ENCODE assay signal across 11 cellular contexts in genomic region chr11:118214210-118214914, GRCh38. TPM values are rescaled to one million over a fixed set of nuclear protein-coding genes. Genes with fewer than 3 reads are reported as not detected.
DNase-seq lines count a peak whose midpoint lies in the region; ATAC-seq, FAIRE-seq and TF ChIP-seq lines count a peak whose summit lies in the region.
"Had no signal": no experiment of that assay in that cellular context is flagged by ENCODE, and none has a peak within 500 bp of the region (broad histone marks: within the 10 kb centered on the region; RNA-seq: fewer than 3 reads in every experiment).

No MANE protein-coding gene starts in this region.

- FAIRE-seq in H54 (lab: Jason Lieb, UNC): no peak

- no peak overlapping the region for H2AFZ ChIP-seq in PC-9

- H3K4me3 Mint-ChIP-seq in activated T-cell treated with anti-CD3 and anti-CD28 coated beads, Interleukin-2, amount 50 U/mL, for 24 hours: peak overlapping the region; percentile 85
- H3K4me3 Mint-ChIP-seq in stimulated activated naive CD8-positive, alpha-beta T cell treated with anti-CD3 and anti-CD28 coated beads, Interleukin-15, amount 100 ng/mL, for 72 hours: peak overlapping the region; percentile 92 to 98
- H3K4me3 Mint-ChIP-seq: natural killer cell had no signal

- H3K9me3 Mint-ChIP-seq in activated T-cell treated with anti-CD3 and anti-CD28 coated beads, Interleukin-2, amount 50 U/mL, for 24 hours: no peaks in the 10 kb centered on the region
- no peaks in the 10 kb centered on the region for H3K9me3 Mint-ChIP-seq in stimulated activated naive CD8-positive, alpha-beta T cell treated with anti-CD3 and anti-CD28 coated beads, Interleukin-15, amount 100 ng/mL, for 72 hours
- H3K9me3 Mint-ChIP-seq: natural killer cell had no signal

- no TSS peak for BruUV-seq in PC-9 (replicated peaks; lab: Mats Ljungman, UMichigan)

- H3K4me1 Mint-ChIP-seq in activated T-cell treated with anti-CD3 and anti-CD28 coated beads, Interleukin-2, amount 50 U/mL, for 24 hours (ENCODE audit: low read depth): peaks cover 95% of the 10 kb centered on the region
- H3K4me1 Mint-ChIP-seq in stimulated activated naive CD8-positive, alpha-beta T cell treated with anti-CD3 and anti-CD28 coated beads, Interleukin-15, amount 100 ng/mL, for 72 hours: peaks cover 98% of the 10 kb centered on the region

- H3K36me3 ChIP-seq in PC-9 (ENCODE audit: low read depth): no peaks in the 10 kb centered on the region

- peak overlapping the region; percentile 22; the same call in 1 of the 2 replicates for H3K4me2 ChIP-seq in PC-9

- ATAC-seq in stimulated activated naive CD8-positive, alpha-beta T cell treated with anti-CD3 and anti-CD28 coated beads, Interleukin-15, amount 100 ng/mL, for 72 hours: no peak
- ATAC-seq in HG03108 (IDR thresholded peaks at IDR 0.05; ENCODE audit: unreplicated experiment): no peak

- H3K9me2 ChIP-seq in PC-9 (ENCODE audit: insufficient read depth): no peaks in the 10 kb centered on the region

- H3K27me3 ChIP-seq in PC-9 (ENCODE audit: insufficient read depth, low read depth): no peaks in the 10 kb centered on the region

- no peaks in the 10 kb centered on the region for H3K9me3 ChIP-seq in PC-9 (ENCODE audit: insufficient read depth, low read depth)

- intact Hi-C loops in PC-9 (cut with micrococcal nuclease; ENCODE audit: unreplicated experiment): no loop called here

- no peak for TF ChIP-seq CTCF in PC-9 (conservative IDR thresholded peaks at IDR 0.05)

- no peaks in the 10 kb centered on the region for H3K27me3 Mint-ChIP-seq in activated T-cell treated with anti-CD3 and anti-CD28 coated beads, Interleukin-2, amount 50 U/mL, for 24 hours
- H3K27me3 Mint-ChIP-seq in stimulated activated naive CD8-positive, alpha-beta T cell treated with anti-CD3 and anti-CD28 coated beads, Interleukin-15, amount 100 ng/mL, for 72 hours: no peaks in the 10 kb centered on the region

- H4K20me1 ChIP-seq in PC-9 (ENCODE audit: insufficient read depth): no peaks in the 10 kb centered on the region

- CTCF ChIA-PET in PC-9 (lab: Charles Lee): interaction anchor here (0.6 kb wide), 1 partner anchor 45 kb away, joined by 4 read pairs; no protein-coding TSS in a partner anchor

- no peak overlapping the region for H3K27ac ChIP-seq in PC-9

- H3K36me3 Mint-ChIP-seq in activated T-cell treated with anti-CD3 and anti-CD28 coated beads, Interleukin-2, amount 50 U/mL, for 24 hours (ENCODE audit: low read depth): peaks cover 82% of the 10 kb centered on the region
- H3K36me3 Mint-ChIP-seq: natural killer cell had no signal

- H3K4me3 ChIP-seq in PC-9: no peak overlapping the region

- H3F3A ChIP-seq in PC-9 (ENCODE audit: insufficient read depth, low read depth): 0 out of 2 replicates have a peak, but pooled peaks cover 7% of the 10 kb centered on the region

- TF ChIP-seq POLR2A in H54 (IDR thresholded peaks at IDR 0.05; ENCODE audit: low read depth, low read length): no peak

- no peak for DNase-seq in activated T-cell treated with anti-CD3 and anti-CD28 coated beads, Interleukin-2, amount 50 U/mL, for 24 hours
- DNase-seq in activated T-cell treated with anti-CD3 and anti-CD28 coated beads for 4 hours (no peak), PC-9 (no peak), globus pallidus (ENCODE audit: low spot score) (peak; percentile 49), H54 (ENCODE audit: insufficient read length, low spot score) (no peak), NCI-H146 treated with DMSO at 0.1 percent for 48 hours (lab: John Stamatoyannopoulos, UW; ENCODE audit: unreplicated experiment) (no peak)
- no peak for DNase-seq in stimulated activated naive CD8-positive, alpha-beta T cell treated with anti-CD3 and anti-CD28 coated beads, Interleukin-15, amount 100 ng/mL, for 72 hours
- DNase-seq: natural killer cell, SW 1271 had no signal

- no peak overlapping the region for H3K27ac Mint-ChIP-seq in activated T-cell treated with anti-CD3 and anti-CD28 coated beads, Interleukin-2, amount 50 U/mL, for 24 hours
- H3K27ac Mint-ChIP-seq in stimulated activated naive CD8-positive, alpha-beta T cell treated with anti-CD3 and anti-CD28 coated beads, Interleukin-15, amount 100 ng/mL, for 72 hours: peak overlapping the region; percentile 90 to 94
- H3K27ac Mint-ChIP-seq: natural killer cell had no signal

- H3K79me2 ChIP-seq in PC-9 (ENCODE audit: low read depth): no peaks in the 10 kb centered on the region

- POLR2A ChIA-PET in PC-9 (lab: Charles Lee; ENCODE audit: unreplicated experiment): no interaction called here

- H3K4me1 ChIP-seq in PC-9 (replicated peaks; ENCODE audit: insufficient read depth): peaks cover 22% of the 10 kb centered on the region

RNA-seq across cellular contexts. Expression of gene JAML, which starts 10.4 kb away (rescaled TPM):
- not detected in 2 replicates for total RNA-seq in PC-9 (2021)
- total RNA-seq: M059J had no signal

RNA-seq across cellular contexts. Expression of gene MPZL3, which starts 37.8 kb away (rescaled TPM):
- 13.4 and 16.8 TPM in 2 replicates for total RNA-seq in PC-9 (2021)

RNA-seq across cellular contexts. Expression of gene SCN2B, which starts 37.9 kb away (rescaled TPM):
- total RNA-seq in PC-9 (2021): not detected in 2 replicates
- total RNA-seq: natural killer cell had no signal

RNA-seq across cellular contexts. Expression of gene MPZL2, which starts 49.7 kb away (rescaled TPM):
- 39.4 and 43.1 TPM in 2 replicates for total RNA-seq in PC-9 (2021)
